ENCODE assay signal across 2 cellular contexts in the genomic region with DNA sequence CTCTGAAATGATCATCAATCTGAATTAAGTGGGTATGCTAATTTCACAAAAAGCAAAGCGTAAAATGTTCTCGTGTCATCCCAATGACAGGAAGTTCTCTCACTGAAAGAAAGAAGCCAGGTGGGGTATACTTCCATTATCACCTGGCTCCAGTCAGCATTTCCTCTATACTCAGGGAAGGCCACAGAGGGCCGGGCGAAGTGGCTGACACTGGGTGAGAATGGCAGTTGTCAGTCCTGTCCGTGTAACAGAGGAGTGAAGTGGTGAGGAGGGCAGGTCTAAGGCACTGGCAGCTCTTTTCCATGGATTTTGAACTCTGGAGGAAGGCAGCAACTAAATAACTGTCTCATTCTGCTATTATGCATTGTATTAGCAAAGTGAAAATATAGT.
TF ChIP-seq lines count a peak whose summit lies in the region.

No MANE protein-coding gene starts in this region.

TF ChIP-seq in A549, 52 proteins besides CTCF, POLR2A, EP300 and RAD21 (continued from another document):
- TF ChIP-seq BCL3 (IDR thresholded peaks at IDR 0.05) (no peak), JUN (IDR thresholded peaks at IDR 0.05) (no peak), EHMT2 (IDR thresholded peaks at IDR 0.05; ENCODE audit: low read depth) (no peak), CHD4 (IDR thresholded peaks at IDR 0.05; ENCODE audit: borderline replicate concordance) (no peak)

TF ChIP-seq in HCT116, 20 proteins besides CTCF, POLR2A, EP300 and RAD21 (continued from another document):
- TF ChIP-seq ZNF274 (IDR thresholded peaks at IDR 0.05; ENCODE audit: low read depth, low read length) (no peak), ZBTB33 (IDR thresholded peaks at IDR 0.05; ENCODE audit: extremely low read depth, insufficient replicate concordance, low read length) (no peak), EGR1 (IDR thresholded peaks at IDR 0.05; ENCODE audit: low read depth) (no peak), REST (IDR thresholded peaks at IDR 0.05; ENCODE audit: low read depth) (no peak), POLR2AphosphoS5 (IDR thresholded peaks at IDR 0.05; ENCODE audit: low read depth, low read length) (no peak), ZFX (IDR thresholded peaks at IDR 0.05) (no peak), FOSL1 (IDR thresholded peaks at IDR 0.05; ENCODE audit: low read depth) (no peak), EZH2 (IDR thresholded peaks at IDR 0.05) (no peak)
